Comparison of ENCODE assay signal across 17 cellular contexts in genomic region chr7:121244120-121244865, GRCh38.
DNase-seq lines count a peak whose midpoint lies in the region; ATAC-seq, FAIRE-seq and TF ChIP-seq lines count a peak whose summit lies in the region.
"Had no signal": no experiment of that assay in that cellular context is flagged by ENCODE, and none has a peak within 500 bp of the region (broad histone marks: within the 10 kb centered on the region; RNA-seq: fewer than 3 reads in every experiment).

No MANE protein-coding gene starts in this region.

- no peak overlapping the region for H3K9ac ChIP-seq in keratinocyte (ENCODE audit: control insufficient read depth, extremely low read depth, insufficient read depth, low read length)

- no peak for TF ChIP-seq CTCF in keratinocyte (optimal IDR thresholded peaks at IDR 0.05 in 1 of 3, IDR thresholded peaks at IDR 0.05 in 1 of 3, conservative IDR thresholded peaks at IDR 0.05 in 1 of 3; ENCODE audit: extremely low read depth in 1 of 3, insufficient read depth in 2 of 3, low read length in 3 of 3)

- no peaks in the 10 kb centered on the region for H4K20me1 ChIP-seq in keratinocyte (ENCODE audit: control insufficient read depth, extremely low read depth, insufficient read depth, low read length)

- ATAC-seq in stimulated activated naive B cell treated with anti-CD40 and anti-IgM and Interleukin-4, amounts not matched to agents 10 μg/mL and 1 μg/mL and 100 μg/mL, for 72 hours (replicated peaks) = peak; percentile 48 to 53
- ATAC-seq in HG02588 (IDR thresholded peaks at IDR 0.05; ENCODE audit: unreplicated experiment) = no peak
- ATAC-seq: esophagus mucosa, HCT116 had no signal

- H3K4me3 Mint-ChIP-seq in stimulated activated naive B cell treated with anti-CD40 and anti-IgM and Interleukin-4, amounts not matched to agents 10 μg/mL and 1 μg/mL and 100 μg/mL, for 72 hours = no peak overlapping the region
- H3K4me3 Mint-ChIP-seq: activated CD4-positive, alpha-beta memory T cell treated with anti-CD3 and anti-CD28 coated beads, Interleukin-2, amount 10 ng/mL, durations not matched to agents 7 days and 5 days; dendritic cell treated with granulocyte-macrophage colony-stimulating factor and Interleukin-4, amounts not matched to agents 40 ng/mL and 50 ng/mL, for 4 days had no signal

- H3K4me2 ChIP-seq in keratinocyte (ENCODE audit: control insufficient read depth, extremely low read depth, insufficient read depth, low read depth, low read length) = no peak overlapping the region
- H3K4me2 ChIP-seq: hepatocyte had no signal

- no peak overlapping the region for H3K27ac ChIP-seq in keratinocyte (ENCODE audit: control insufficient read depth, insufficient read depth, low read length)
- H3K27ac ChIP-seq: hepatocyte, HL-60, spleen had no signal

- no peaks in the 10 kb centered on the region for H3K4me1 ChIP-seq in keratinocyte (ENCODE audit: control insufficient read depth, extremely low read depth, insufficient read depth, low read length)

- no peaks in the 10 kb centered on the region for H3K79me2 ChIP-seq in keratinocyte (ENCODE audit: control insufficient read depth, insufficient read depth, low read length)
- H3K79me2 ChIP-seq: hepatocyte had no signal

- H3K9me3 Mint-ChIP-seq in stimulated activated naive B cell treated with anti-CD40 and anti-IgM and Interleukin-4, amounts not matched to agents 10 μg/mL and 1 μg/mL and 100 μg/mL, for 72 hours = peaks cover 0 to 2% of the 10 kb centered on the region in 2 donors
- H3K9me3 Mint-ChIP-seq: activated CD4-positive, alpha-beta memory T cell treated with anti-CD3 and anti-CD28 coated beads, Interleukin-2, amount 10 ng/mL, durations not matched to agents 7 days and 5 days had no signal

- H3K27me3 Mint-ChIP-seq in stimulated activated naive B cell treated with anti-CD40 and anti-IgM and Interleukin-4, amounts not matched to agents 10 μg/mL and 1 μg/mL and 100 μg/mL, for 72 hours = no peaks in the 10 kb centered on the region
- H3K27me3 Mint-ChIP-seq: activated CD4-positive, alpha-beta memory T cell treated with anti-CD3 and anti-CD28 coated beads, Interleukin-2, amount 10 ng/mL, durations not matched to agents 7 days and 5 days; dendritic cell treated with granulocyte-macrophage colony-stimulating factor and Interleukin-4, amounts not matched to agents 40 ng/mL and 50 ng/mL, for 4 days had no signal

- H3K27me3 ChIP-seq in keratinocyte (ENCODE audit: control insufficient read depth, extremely low read depth, insufficient read depth, low read length) = no peaks in the 10 kb centered on the region
- H3K27me3 ChIP-seq: hepatocyte, spleen had no signal

- H3K27ac Mint-ChIP-seq in stimulated activated naive B cell treated with anti-CD40 and anti-IgM and Interleukin-4, amounts not matched to agents 10 μg/mL and 1 μg/mL and 100 μg/mL, for 72 hours = peak overlapping the region; percentile 56
- H3K27ac Mint-ChIP-seq: activated CD4-positive, alpha-beta memory T cell treated with anti-CD3 and anti-CD28 coated beads, Interleukin-2, amount 10 ng/mL, durations not matched to agents 7 days and 5 days; dendritic cell treated with granulocyte-macrophage colony-stimulating factor and Interleukin-4, amounts not matched to agents 40 ng/mL and 50 ng/mL, for 4 days had no signal

- H3K36me3 Mint-ChIP-seq in stimulated activated naive B cell treated with anti-CD40 and anti-IgM and Interleukin-4, amounts not matched to agents 10 μg/mL and 1 μg/mL and 100 μg/mL, for 72 hours = peaks cover 22 to 29% of the 10 kb centered on the region in 2 donors

- peaks cover 12 to 35% of the 10 kb centered on the region in 2 donors for H3K4me1 Mint-ChIP-seq in stimulated activated naive B cell treated with anti-CD40 and anti-IgM and Interleukin-4, amounts not matched to agents 10 μg/mL and 1 μg/mL and 100 μg/mL, for 72 hours
- H3K4me1 Mint-ChIP-seq: activated CD4-positive, alpha-beta memory T cell treated with anti-CD3 and anti-CD28 coated beads, Interleukin-2, amount 10 ng/mL, durations not matched to agents 7 days and 5 days had no signal

- no peaks in the 10 kb centered on the region for H3K36me3 ChIP-seq in keratinocyte (ENCODE audit: control insufficient read depth in 2 of 2, extremely low read depth in 1 of 2, insufficient read depth in 2 of 2, low read length in 2 of 2)

- dilution Hi-C loops in keratinocyte (cut with MboI; ENCODE audit: extremely low pct_ligation_motif_present, low sequenced_read_pairs) = no loop called here

- no peaks in the 10 kb centered on the region for H3K9me3 ChIP-seq in keratinocyte (ENCODE audit: control insufficient read depth, low read depth, low read length)

- DNase-seq in NCI-H2227 (lab: John Stamatoyannopoulos, UW; ENCODE audit: unreplicated experiment) = peak; percentile 29
- DNase-seq in NCI-H2227 treated with DMSO at 0.1 percent for 48 hours (lab: John Stamatoyannopoulos, UW) = no peak
- peak; percentile 63 for DNase-seq in NCI-H524 treated with DMSO at 0.1 percent for 48 hours (lab: John Stamatoyannopoulos, UW)
- no peak for DNase-seq in keratinocyte (ENCODE audit: low read depth, low spot score)
- no peak for DNase-seq in stimulated activated naive B cell treated with anti-CD40 and anti-IgM and Interleukin-4, amounts not matched to agents 10 μg/mL and 1 μg/mL and 100 μg/mL, for 72 hours
- DNase-seq in Kasumi-1 (lab: John Stamatoyannopoulos, UW) = no peak
- no peak for DNase-seq in cerebellar nuclear complex (lab: John Stamatoyannopoulos, UW)
- DNase-seq: activated CD4-positive, alpha-beta memory T cell treated with anti-CD3 and anti-CD28 coated beads, Interleukin-2, amount 10 ng/mL, durations not matched to agents 7 days and 5 days; amniotic stem cell; NCI-H226; spleen had no signal

- FAIRE-seq in keratinocyte (lab: Jason Lieb, UNC) = peak; percentile 20

- no peak overlapping the region for H2AFZ ChIP-seq in keratinocyte (ENCODE audit: control insufficient read depth, low read length)
- H2AFZ ChIP-seq: hepatocyte had no signal

- no peaks in the 10 kb centered on the region for H3K9me1 ChIP-seq in keratinocyte (ENCODE audit: control insufficient read depth, extremely low read depth, insufficient read depth, low read length)

- no peak overlapping the region for H3K4me3 ChIP-seq in keratinocyte (ENCODE audit: control insufficient read depth in 2 of 3, extremely low read depth in 1 of 3, insufficient read depth in 2 of 3, low read depth in 1 of 3, low read length in 3 of 3)
- H3K4me3 ChIP-seq: hepatocyte, spleen had no signal

Comparison
In these comparisons a context has a peak if more than half of its experiments do, and no peak if none do; other contexts are left out.
1. DNase-seq: peak in NCI-H2227 (single experiment) and NCI-H524 treated with DMSO at 0.1 percent for 48 hours (single experiment); none in NCI-H2227 treated with DMSO at 0.1 percent for 48 hours (single experiment), keratinocyte (single experiment), stimulated activated naive B cell treated with anti-CD40 and anti-IgM and Interleukin-4, amounts not matched to agents 10 μg/mL and 1 μg/mL and 100 μg/mL, for 72 hours (single experiment), Kasumi-1 (0 of 2) and cerebellar nuclear complex (0 of 2).